21 cellular contexts compared by ENCODE assay signal in the genomic region with DNA sequence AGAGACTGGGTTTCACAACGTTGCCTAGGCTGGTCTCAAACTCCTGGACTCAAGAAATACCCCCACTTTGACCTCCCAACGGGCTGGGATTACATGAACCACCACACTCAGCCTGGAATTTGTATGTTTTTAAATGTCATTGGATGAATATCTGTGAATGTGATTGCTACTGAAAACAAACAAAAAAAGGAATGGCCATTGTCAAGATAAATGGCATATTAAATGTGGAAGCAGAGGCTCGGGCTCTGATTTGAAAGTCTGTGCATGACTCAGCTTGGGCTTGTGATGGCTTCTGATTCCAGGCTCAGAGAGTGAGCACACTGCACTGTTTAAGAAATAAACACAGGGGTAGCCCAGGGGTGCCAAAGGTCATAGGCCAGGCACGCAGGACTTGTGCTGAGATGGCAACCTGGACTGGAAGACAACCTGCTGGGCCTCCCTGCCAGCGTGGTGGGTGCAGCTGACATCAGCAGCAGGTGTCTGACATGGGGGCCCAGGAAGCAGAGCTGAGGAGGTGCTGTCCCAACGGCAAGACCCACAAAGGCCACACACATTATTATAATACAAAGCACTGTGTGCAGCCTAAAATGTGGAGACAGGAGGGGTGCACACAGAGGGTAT.
"Had no signal": no experiment of that assay in that cellular context is flagged by ENCODE, and none has a peak within 500 bp of the region (broad histone marks: within the 10 kb centered on the region; RNA-seq: fewer than 3 reads in every experiment).

No MANE protein-coding gene starts in this region.

- DNase-seq: activated CD4-positive, alpha-beta memory T cell treated with anti-CD3 and anti-CD28 coated beads, Interleukin-2, amount 10 ng/mL, durations not matched to agents 7 days and 5 days; activated CD4-positive, alpha-beta T cell treated with anti-CD3 and anti-CD28 coated beads for 4 hours; activated CD8-positive, alpha-beta memory T cell treated with anti-CD3 and anti-CD28 coated beads, Interleukin-2, amount 50 U/mL, for 48 hours; activated gamma-delta T cell; activated T-cell treated with anti-CD3 and anti-CD28 coated beads, Interleukin-2, amount 50 U/mL, for 72 hours; body of pancreas; effector CD4-positive, alpha-beta T cell; esophagus squamous epithelium; foreskin melanocyte; left colon; lower lobe of right lung; midbrain; ovary; stimulated activated CD4-positive, alpha-beta T cell treated with anti-CD3 and anti-CD28 coated beads, Interleukin-1b, Interleukin-23, amount 100 ng/mL, for 48 hours; T-helper 2 cell had no signal

- H3K4me1 ChIP-seq: body of pancreas, lower lobe of right lung, neural progenitor cell, tibial nerve, vagina had no signal

- H3K4me3 ChIP-seq: body of pancreas, coronary artery, esophagus squamous epithelium, lower lobe of right lung, neural progenitor cell, ovary, tibial nerve, vagina had no signal

- H3K27ac ChIP-seq: body of pancreas, coronary artery, esophagus squamous epithelium, lower lobe of right lung, neural progenitor cell, ovary, tibial nerve, vagina had no signal

- H3K36me3 ChIP-seq: esophagus squamous epithelium, lower lobe of right lung, neural progenitor cell, ovary, tibial nerve, vagina had no signal

- H3K9ac ChIP-seq: neural progenitor cell had no signal

- FAIRE-seq: endothelial cell of umbilical vein had no signal

- H3K27me3 ChIP-seq: body of pancreas, esophagus squamous epithelium, neural progenitor cell, ovary, tibial nerve, vagina had no signal

- H3K9me3 ChIP-seq: body of pancreas, esophagus squamous epithelium, ovary, vagina had no signal

- ATAC-seq: activated naive CD4-positive, alpha-beta T cell treated with anti-CD3 and anti-CD28 coated beads, Interleukin-2, amount 50 U/mL, for 72 hours; activated T-cell treated with anti-CD3 and anti-CD28 coated beads, Interleukin-2, amount 50 U/mL, for 72 hours; body of pancreas; left colon; lower lobe of right lung had no signal
